1 cellular context compared by ENCODE assay signal in the genomic region with DNA sequence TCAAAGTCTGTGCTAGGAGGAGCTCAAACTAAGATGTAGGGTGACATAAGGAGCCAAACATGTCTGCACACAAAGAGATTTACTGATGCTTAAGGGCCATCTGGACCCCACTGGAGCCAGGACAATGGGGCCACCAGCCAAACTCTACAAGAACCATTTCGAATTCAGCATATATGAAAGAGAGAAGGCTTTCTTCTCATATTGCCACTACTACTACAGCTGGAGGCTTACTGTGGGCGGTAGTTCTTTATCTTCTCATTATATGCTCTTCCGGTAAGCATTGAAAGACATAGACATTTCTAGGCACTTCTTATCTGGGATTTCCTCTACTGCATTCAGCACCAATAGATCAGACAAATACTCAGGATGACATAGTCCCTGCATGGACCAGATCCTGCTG.
TF ChIP-seq lines count a peak whose summit lies in the region.

No MANE protein-coding gene starts in this region.

TF ChIP-seq in K562, 482 proteins besides CTCF, POLR2A, EP300 and RAD21 (continued from another document):
- TF ChIP-seq, protein P1, sequence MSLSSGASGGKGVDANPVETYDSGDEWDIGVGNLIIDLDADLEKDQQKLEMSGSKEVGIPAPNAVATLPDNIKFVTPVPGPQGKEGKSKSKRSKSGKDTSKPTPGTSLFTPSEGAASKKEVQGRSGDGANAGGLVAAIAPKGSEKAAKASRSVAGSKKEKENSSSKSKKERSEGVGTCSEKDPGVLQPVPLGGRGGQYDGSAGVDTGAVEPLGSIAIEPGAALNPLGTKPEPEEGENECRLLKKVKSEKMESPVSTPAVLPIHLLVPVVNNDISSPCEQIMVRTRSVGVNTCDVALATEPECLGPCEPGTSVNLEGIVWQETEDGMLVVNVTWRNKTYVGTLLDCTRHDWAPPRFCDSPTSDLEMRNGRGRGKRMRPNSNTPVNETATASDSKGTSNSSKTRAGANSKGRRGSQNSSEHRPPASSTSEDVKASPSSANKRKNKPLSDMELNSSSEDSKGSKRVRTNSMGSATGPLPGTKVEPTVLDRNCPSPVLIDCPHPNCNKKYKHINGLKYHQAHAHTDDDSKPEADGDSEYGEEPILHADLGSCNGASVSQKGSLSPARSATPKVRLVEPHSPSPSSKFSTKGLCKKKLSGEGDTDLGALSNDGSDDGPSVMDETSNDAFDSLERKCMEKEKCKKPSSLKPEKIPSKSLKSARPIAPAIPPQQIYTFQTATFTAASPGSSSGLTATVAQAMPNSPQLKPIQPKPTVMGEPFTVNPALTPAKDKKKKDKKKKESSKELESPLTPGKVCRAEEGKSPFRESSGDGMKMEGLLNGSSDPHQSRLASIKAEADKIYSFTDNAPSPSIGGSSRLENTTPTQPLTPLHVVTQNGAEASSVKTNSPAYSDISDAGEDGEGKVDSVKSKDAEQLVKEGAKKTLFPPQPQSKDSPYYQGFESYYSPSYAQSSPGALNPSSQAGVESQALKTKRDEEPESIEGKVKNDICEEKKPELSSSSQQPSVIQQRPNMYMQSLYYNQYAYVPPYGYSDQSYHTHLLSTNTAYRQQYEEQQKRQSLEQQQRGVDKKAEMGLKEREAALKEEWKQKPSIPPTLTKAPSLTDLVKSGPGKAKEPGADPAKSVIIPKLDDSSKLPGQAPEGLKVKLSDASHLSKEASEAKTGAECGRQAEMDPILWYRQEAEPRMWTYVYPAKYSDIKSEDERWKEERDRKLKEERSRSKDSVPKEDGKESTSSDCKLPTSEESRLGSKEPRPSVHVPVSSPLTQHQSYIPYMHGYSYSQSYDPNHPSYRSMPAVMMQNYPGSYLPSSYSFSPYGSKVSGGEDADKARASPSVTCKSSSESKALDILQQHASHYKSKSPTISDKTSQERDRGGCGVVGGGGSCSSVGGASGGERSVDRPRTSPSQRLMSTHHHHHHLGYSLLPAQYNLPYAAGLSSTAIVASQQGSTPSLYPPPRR (CRISPR knock-in tag; IDR thresholded peaks at IDR 0.05; ENCODE audit: borderline replicate concordance), result no peak
- TF ChIP-seq EGR1 (conservative IDR thresholded peaks at IDR 0.05) (peak; percentile 71), ZNF175 (CRISPR knock-in tag; IDR thresholded peaks at IDR 0.05; ENCODE audit: low read depth) (peak; percentile 33; the same call in 1 of the 2 replicates), SMAD3 (CRISPR knock-in tag; conservative IDR thresholded peaks at IDR 0.05) (no peak), BCOR (IDR thresholded peaks at IDR 0.05) (no peak), ARID1B (IDR thresholded peaks at IDR 0.05) (peak; percentile 60), RCOR1 (IDR thresholded peaks at IDR 0.05; ENCODE audit: borderline replicate concordance in 1 of 2, low read depth in 2 of 2, low read length in 2 of 2) (peak in 1 of 2 experiments; percentile 14; a peak in 1 of 4 replicates), ETV5 (CRISPR knock-in tag; IDR thresholded peaks at IDR 0.05; ENCODE audit: low read depth) (peak; percentile 55), FOXM1 (IDR thresholded peaks at IDR 0.05; ENCODE audit: low read depth) (no peak), FOXM1 (CRISPR knock-in tag; IDR thresholded peaks at IDR 0.05; ENCODE audit: low read depth) (no peak), NCOA4 (IDR thresholded peaks at IDR 0.05; ENCODE audit: partially characterized antibody) (no peak), ZNF668 (CRISPR knock-in tag; IDR thresholded peaks at IDR 0.05) (no peak), CBFA2T3 (IDR thresholded peaks at IDR 0.05) (peak; percentile 57), MEIS2 (IDR thresholded peaks at IDR 0.05; ENCODE audit: partially characterized antibody) (peak; percentile 70), NR2C2 (CRISPR knock-in tag; IDR thresholded peaks at IDR 0.05) (no peak), NR2C2 (tag; IDR thresholded peaks at IDR 0.05) (0 out of 2 replicates have a peak, but pooled peaks have one; percentile 26), EHMT2 (IDR thresholded peaks at IDR 0.05) (0 out of 2 replicates have a peak, but pooled peaks have one; percentile 48), ZNF589 (CRISPR knock-in tag; IDR thresholded peaks at IDR 0.05; ENCODE audit: low read depth) (0 out of 2 replicates have a peak, but pooled peaks have one; percentile 49), ARID2 (IDR thresholded peaks at IDR 0.05) (no peak), ZNF354B (CRISPR knock-in tag; IDR thresholded peaks at IDR 0.05) (no peak), HMG20B (CRISPR knock-in tag; IDR thresholded peaks at IDR 0.05) (no peak), MAFF (IDR thresholded peaks at IDR 0.05; ENCODE audit: low read length) (no peak), NFATC3 (IDR thresholded peaks at IDR 0.05) (no peak), TEAD4 (IDR thresholded peaks at IDR 0.05; ENCODE audit: low read length) (peak; percentile 47), TEAD4 (CRISPR knock-in tag; IDR thresholded peaks at IDR 0.05; ENCODE audit: borderline replicate concordance) (no peak), ATF7 (IDR thresholded peaks at IDR 0.05) (peak; percentile 16; the same call in 1 of the 2 replicates), MEF2D (tag; conservative IDR thresholded peaks at IDR 0.05; ENCODE audit: low read depth) (no peak), DPF2 (IDR thresholded peaks at IDR 0.05) (peak; percentile 57; the same call in 1 of the 2 replicates), NONO (IDR thresholded peaks at IDR 0.05; ENCODE audit: low read depth in 2 of 2, low read length in 1 of 2) (no peak), FOSL1 (tag; conservative IDR thresholded peaks at IDR 0.05) (no peak), PTRF (tag; IDR thresholded peaks at IDR 0.05) (no peak), CAMTA2 (CRISPR knock-in tag; conservative IDR thresholded peaks at IDR 0.05) (no peak)
- TF ChIP-seq, protein P2, sequence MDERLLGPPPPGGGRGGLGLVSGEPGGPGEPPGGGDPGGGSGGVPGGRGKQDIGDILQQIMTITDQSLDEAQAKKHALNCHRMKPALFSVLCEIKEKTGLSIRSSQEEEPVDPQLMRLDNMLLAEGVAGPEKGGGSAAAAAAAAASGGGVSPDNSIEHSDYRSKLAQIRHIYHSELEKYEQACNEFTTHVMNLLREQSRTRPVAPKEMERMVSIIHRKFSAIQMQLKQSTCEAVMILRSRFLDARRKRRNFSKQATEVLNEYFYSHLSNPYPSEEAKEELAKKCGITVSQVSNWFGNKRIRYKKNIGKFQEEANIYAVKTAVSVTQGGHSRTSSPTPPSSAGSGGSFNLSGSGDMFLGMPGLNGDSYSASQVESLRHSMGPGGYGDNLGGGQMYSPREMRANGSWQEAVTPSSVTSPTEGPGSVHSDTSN (CRISPR knock-in tag; IDR thresholded peaks at IDR 0.05; ENCODE audit: low read depth), result no peak
- TF ChIP-seq, protein P2 (tag; conservative IDR thresholded peaks at IDR 0.05; ENCODE audit: low read depth), result 0 out of 2 replicates have a peak, but pooled peaks have one; percentile 22
- TF ChIP-seq, protein P3, sequence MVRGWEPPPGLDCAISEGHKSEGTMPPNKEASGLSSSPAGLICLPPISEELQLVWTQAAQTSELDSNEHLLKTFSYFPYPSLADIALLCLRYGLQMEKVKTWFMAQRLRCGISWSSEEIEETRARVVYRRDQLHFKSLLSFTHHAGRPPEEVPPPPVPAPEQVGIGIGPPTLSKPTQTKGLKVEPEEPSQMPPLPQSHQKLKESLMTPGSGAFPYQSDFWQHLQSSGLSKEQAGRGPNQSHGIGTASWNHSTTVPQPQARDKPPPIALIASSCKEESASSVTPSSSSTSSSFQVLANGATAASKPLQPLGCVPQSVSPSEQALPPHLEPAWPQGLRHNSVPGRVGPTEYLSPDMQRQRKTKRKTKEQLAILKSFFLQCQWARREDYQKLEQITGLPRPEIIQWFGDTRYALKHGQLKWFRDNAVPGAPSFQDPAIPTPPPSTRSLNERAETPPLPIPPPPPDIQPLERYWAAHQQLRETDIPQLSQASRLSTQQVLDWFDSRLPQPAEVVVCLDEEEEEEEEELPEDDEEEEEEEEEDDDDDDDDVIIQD (CRISPR knock-in tag; IDR thresholded peaks at IDR 0.05), result no peak
- TF ChIP-seq, protein P4, sequence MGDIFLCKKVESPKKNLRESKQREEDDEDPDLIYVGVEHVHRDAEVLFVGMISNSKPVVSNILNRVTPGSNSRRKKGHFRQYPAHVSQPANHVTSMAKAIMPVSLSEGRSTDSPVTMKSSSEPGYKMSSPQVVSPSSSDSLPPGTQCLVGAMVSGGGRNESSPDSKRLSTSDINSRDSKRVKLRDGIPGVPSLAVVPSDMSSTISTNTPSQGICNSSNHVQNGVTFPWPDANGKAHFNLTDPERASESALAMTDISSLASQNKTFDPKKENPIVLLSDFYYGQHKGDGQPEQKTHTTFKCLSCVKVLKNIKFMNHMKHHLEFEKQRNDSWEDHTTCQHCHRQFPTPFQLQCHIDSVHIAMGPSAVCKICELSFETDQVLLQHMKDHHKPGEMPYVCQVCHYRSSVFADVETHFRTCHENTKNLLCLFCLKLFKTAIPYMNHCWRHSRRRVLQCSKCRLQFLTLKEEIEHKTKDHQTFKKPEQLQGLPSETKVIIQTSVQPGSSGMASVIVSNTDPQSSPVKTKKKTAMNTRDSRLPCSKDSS (IDR thresholded peaks at IDR 0.05; ENCODE audit: low read depth, partially characterized antibody), result no peak
- TF ChIP-seq, protein P5, sequence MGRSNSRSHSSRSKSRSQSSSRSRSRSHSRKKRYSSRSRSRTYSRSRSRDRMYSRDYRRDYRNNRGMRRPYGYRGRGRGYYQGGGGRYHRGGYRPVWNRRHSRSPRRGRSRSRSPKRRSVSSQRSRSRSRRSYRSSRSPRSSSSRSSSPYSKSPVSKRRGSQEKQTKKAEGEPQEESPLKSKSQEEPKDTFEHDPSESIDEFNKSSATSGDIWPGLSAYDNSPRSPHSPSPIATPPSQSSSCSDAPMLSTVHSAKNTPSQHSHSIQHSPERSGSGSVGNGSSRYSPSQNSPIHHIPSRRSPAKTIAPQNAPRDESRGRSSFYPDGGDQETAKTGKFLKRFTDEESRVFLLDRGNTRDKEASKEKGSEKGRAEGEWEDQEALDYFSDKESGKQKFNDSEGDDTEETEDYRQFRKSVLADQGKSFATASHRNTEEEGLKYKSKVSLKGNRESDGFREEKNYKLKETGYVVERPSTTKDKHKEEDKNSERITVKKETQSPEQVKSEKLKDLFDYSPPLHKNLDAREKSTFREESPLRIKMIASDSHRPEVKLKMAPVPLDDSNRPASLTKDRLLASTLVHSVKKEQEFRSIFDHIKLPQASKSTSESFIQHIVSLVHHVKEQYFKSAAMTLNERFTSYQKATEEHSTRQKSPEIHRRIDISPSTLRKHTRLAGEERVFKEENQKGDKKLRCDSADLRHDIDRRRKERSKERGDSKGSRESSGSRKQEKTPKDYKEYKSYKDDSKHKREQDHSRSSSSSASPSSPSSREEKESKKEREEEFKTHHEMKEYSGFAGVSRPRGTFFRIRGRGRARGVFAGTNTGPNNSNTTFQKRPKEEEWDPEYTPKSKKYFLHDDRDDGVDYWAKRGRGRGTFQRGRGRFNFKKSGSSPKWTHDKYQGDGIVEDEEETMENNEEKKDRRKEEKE (IDR thresholded peaks at IDR 0.05; ENCODE audit: borderline replicate concordance in 1 of 2, control insufficient read depth in 1 of 2, low read depth in 2 of 2, low read length in 1 of 2), result no peak
- TF ChIP-seq, protein P6, sequence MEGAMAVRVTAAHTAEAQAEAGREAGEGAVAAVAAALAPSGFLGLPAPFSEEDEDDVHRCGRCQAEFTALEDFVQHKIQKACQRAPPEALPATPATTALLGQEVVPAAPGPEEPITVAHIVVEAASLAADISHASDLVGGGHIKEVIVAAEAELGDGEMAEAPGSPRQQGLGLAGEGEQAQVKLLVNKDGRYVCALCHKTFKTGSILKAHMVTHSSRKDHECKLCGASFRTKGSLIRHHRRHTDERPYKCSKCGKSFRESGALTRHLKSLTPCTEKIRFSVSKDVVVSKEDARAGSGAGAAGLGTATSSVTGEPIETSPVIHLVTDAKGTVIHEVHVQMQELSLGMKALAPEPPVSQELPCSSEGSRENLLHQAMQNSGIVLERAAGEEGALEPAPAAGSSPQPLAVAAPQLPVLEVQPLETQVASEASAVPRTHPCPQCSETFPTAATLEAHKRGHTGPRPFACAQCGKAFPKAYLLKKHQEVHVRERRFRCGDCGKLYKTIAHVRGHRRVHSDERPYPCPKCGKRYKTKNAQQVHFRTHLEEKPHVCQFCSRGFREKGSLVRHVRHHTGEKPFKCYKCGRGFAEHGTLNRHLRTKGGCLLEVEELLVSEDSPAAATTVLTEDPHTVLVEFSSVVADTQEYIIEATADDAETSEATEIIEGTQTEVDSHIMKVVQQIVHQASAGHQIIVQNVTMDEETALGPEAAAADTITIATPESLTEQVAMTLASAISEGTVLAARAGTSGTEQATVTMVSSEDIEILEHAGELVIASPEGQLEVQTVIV (CRISPR knock-in tag; IDR thresholded peaks at IDR 0.05; ENCODE audit: borderline replicate concordance), result no peak
